ENCODE assay signal across 8 cellular contexts in genomic region chr16:14629612-14629918, GRCh38. TPM values are rescaled to one million over a fixed set of nuclear protein-coding genes. Genes with fewer than 3 reads are reported as not detected.
DNase-seq lines count a peak whose midpoint lies in the region; ATAC-seq and TF ChIP-seq lines count a peak whose summit lies in the region.

No MANE protein-coding gene starts in this region.

- peak overlapping the region; percentile 94 to 98 (median 97) for H3K27ac Mint-ChIP-seq in IgD-negative memory B cell

- H3K9me3 ChIP-seq in right atrium auricular region (no peaks in the 10 kb centered on the region), mucosa of descending colon (no peaks in the 10 kb centered on the region)

- H3K27me3 ChIP-seq in right atrium auricular region = no peaks in the 10 kb centered on the region

- H3K27me3 Mint-ChIP-seq in IgD-negative memory B cell = no peaks in the 10 kb centered on the region

- intact Hi-C loops in Right ventricle myocardium inferior (cut with DNase I) = no loop called here
- intact Hi-C loops in mucosa of descending colon (cut with DNase I, micrococcal nuclease) = no loop called here

- H3K4me3 Mint-ChIP-seq in IgD-negative memory B cell = peak overlapping the region; percentile 85 to 98 (median 94)

- peak overlapping the region; percentile 78 to 89 for H3K27ac ChIP-seq in right atrium auricular region

- no peak for ATAC-seq in Right ventricle myocardium inferior
- ATAC-seq in mucosa of descending colon = no peak
- ATAC-seq in GM18858 (IDR thresholded peaks at IDR 0.05; ENCODE audit: unreplicated experiment) = no peak

- TF ChIP-seq CTCF in right atrium auricular region (IDR thresholded peaks at IDR 0.05) (no peak), cardiac fibroblast (IDR thresholded peaks at IDR 0.05; ENCODE audit: low read depth, low read length) (no peak), mucosa of descending colon (IDR thresholded peaks at IDR 0.05) (no peak)

- H3K36me3 ChIP-seq in right atrium auricular region = peaks cover 31% of the 10 kb centered on the region
- no peaks in the 10 kb centered on the region for H3K36me3 ChIP-seq in mucosa of descending colon (ENCODE audit: low read depth)

- no peak for DNase-seq in right atrium auricular region (ENCODE audit: low spot score)
- no peak for DNase-seq in Right ventricle myocardium inferior (ENCODE audit: missing footprints)
- peak in 1 of 2 donors; percentile 10 for DNase-seq in cardiac fibroblast (ENCODE audit: low read depth in 2 of 2)
- no peak for DNase-seq in mucosa of descending colon
- no peak for DNase-seq in NCI-H69 (lab: John Stamatoyannopoulos, UW)
- DNase-seq in medulla oblongata (ENCODE audit: extremely low spot score) = no peak

- peaks cover 0 to 2% (median 0%) of the 10 kb centered on the region in 3 donors for H3K9me3 Mint-ChIP-seq in IgD-negative memory B cell

- H3K4me1 ChIP-seq in right atrium auricular region (peaks cover 0 to 33% of the 10 kb centered on the region in 2 donors), mucosa of descending colon (ENCODE audit: low read depth) (peaks cover 18% of the 10 kb centered on the region)

- peaks cover 22 to 36% (median 29%) of the 10 kb centered on the region in 3 donors for H3K4me1 Mint-ChIP-seq in IgD-negative memory B cell

- H3K36me3 Mint-ChIP-seq in IgD-negative memory B cell = peaks cover 2% of the 10 kb centered on the region

- H3K4me3 ChIP-seq in right atrium auricular region (peak overlapping the region; percentile 55 to 89), cardiac fibroblast (replicated peaks in 1 of 2; ENCODE audit: low read depth in 2 of 2, low read length in 2 of 2) (peak overlapping the region; percentile 93 to 95), mucosa of descending colon (peak overlapping the region; percentile 60)

RNA-seq across cellular contexts. Expression of gene PARN, which starts 0.5 kb away (rescaled TPM):
- total RNA-seq in right atrium auricular region = 10 to 100 TPM; 19.5 to 26.0 TPM
- total RNA-seq in Right ventricle myocardium inferior = 17.2 TPM
- polyA plus RNA-seq in IgD-negative memory B cell = 53.5 TPM
- 10 to 100 TPM; 31.5 to 34.0 (median 33.3) TPM for total RNA-seq in mucosa of descending colon

RNA-seq across cellular contexts. Expression of gene BFAR, which starts 3.2 kb away (rescaled TPM):
- 10 to 100 TPM; 23.4 to 24.7 TPM for total RNA-seq in right atrium auricular region
- 26.0 TPM for total RNA-seq in Right ventricle myocardium inferior
- 46.3 TPM for polyA plus RNA-seq in IgD-negative memory B cell
- total RNA-seq in mucosa of descending colon = 10 to 100 TPM; 59.4 to 71.1 (median 61.6) TPM
